Comparison of ENCODE assay signal across 24 cellular contexts in genomic region chr4:16218950-16219349, GRCh38.
"Had no signal": no experiment of that assay in that cellular context is flagged by ENCODE, and none has a peak within 500 bp of the region (broad histone marks: within the 10 kb centered on the region; RNA-seq: fewer than 3 reads in every experiment).

No MANE protein-coding gene starts in this region.

- H3K9me3 ChIP-seq: mucosa of descending colon, prostate gland, right atrium auricular region, sigmoid colon, stomach, thyroid gland had no signal

- H3K27me3 Mint-ChIP-seq: naive B cell; natural killer cell treated with Interleukin-12 subunit alpha and Interleukin-12 subunit beta and Interleukin-15 and Interleukin-18, amount 100 ng/mL, for 72 hours; type B pancreatic cell had no signal

- H3K36me3 ChIP-seq: prostate gland, right atrium auricular region, sigmoid colon, thyroid gland had no signal

- H3K9me3 Mint-ChIP-seq: immature natural killer cell; mesothelial cell of epicardium; naive B cell; natural killer cell treated with Interleukin-12 subunit alpha and Interleukin-12 subunit beta and Interleukin-15 and Interleukin-18, amount 100 ng/mL, for 72 hours; neural crest cell; stimulated activated effector memory CD8-positive, alpha-beta T cell treated with anti-CD3 and anti-CD28 coated beads, Interleukin-12 subunit alpha, Interleukin-12 subunit beta, amount 100 ng/mL, for 72 hours; type B pancreatic cell had no signal

- H3K4me1 ChIP-seq: prostate gland had no signal

- DNase-seq: cortex of kidney; dorsolateral prefrontal cortex; effector CD4-positive, alpha-beta T cell; hypothalamus; immature natural killer cell; mesenchymal stem cell; mucosa of descending colon; naive B cell; sigmoid colon; stimulated activated CD4-positive, alpha-beta T cell treated with anti-CD3 and anti-CD28 coated beads, Interleukin-2, amount 100 ng/mL, for 24 hours; stimulated activated CD4-positive, alpha-beta T cell treated with anti-CD3 and anti-CD28 coated beads, Interleukin-4, amount 100 ng/mL, for 24 hours; stimulated activated naive CD4-positive, alpha-beta T cell treated with Interleukin-2 at 50 U/mL for 16 hours; stomach; thyroid gland had no signal

- H3K27ac ChIP-seq: dorsolateral prefrontal cortex, prostate gland, right atrium auricular region, sigmoid colon, stomach, thyroid gland had no signal

- FAIRE-seq: keratinocyte, urothelium cell line had no signal

- H3K27ac Mint-ChIP-seq: immature natural killer cell; mesothelial cell of epicardium; natural killer cell treated with Interleukin-12 subunit alpha and Interleukin-12 subunit beta and Interleukin-15 and Interleukin-18, amount 100 ng/mL, for 72 hours; stimulated activated effector memory CD8-positive, alpha-beta T cell treated with anti-CD3 and anti-CD28 coated beads, Interleukin-12 subunit alpha, Interleukin-12 subunit beta, amount 100 ng/mL, for 72 hours; type B pancreatic cell had no signal

- H3K4me3 ChIP-seq: dorsolateral prefrontal cortex, lung, mucosa of descending colon, prostate gland, right atrium auricular region, sigmoid colon, stomach, thyroid gland had no signal

- H3K36me3 Mint-ChIP-seq: immature natural killer cell; natural killer cell treated with Interleukin-12 subunit alpha and Interleukin-12 subunit beta and Interleukin-15 and Interleukin-18, amount 100 ng/mL, for 72 hours had no signal

- H3K27me3 ChIP-seq: dorsolateral prefrontal cortex, right atrium auricular region, stomach, thyroid gland had no signal

- ATAC-seq: mucosa of descending colon; natural killer cell treated with Interleukin-12 subunit alpha and Interleukin-12 subunit beta and Interleukin-15 and Interleukin-18, amount 100 ng/mL, for 72 hours; stimulated activated effector memory CD8-positive, alpha-beta T cell treated with anti-CD3 and anti-CD28 coated beads, Interleukin-12 subunit alpha, Interleukin-12 subunit beta, amount 100 ng/mL, for 72 hours had no signal

- H3K4me3 Mint-ChIP-seq: immature natural killer cell; mesothelial cell of epicardium; naive B cell; natural killer cell treated with Interleukin-12 subunit alpha and Interleukin-12 subunit beta and Interleukin-15 and Interleukin-18, amount 100 ng/mL, for 72 hours; neural crest cell; stimulated activated effector memory CD8-positive, alpha-beta T cell treated with anti-CD3 and anti-CD28 coated beads, Interleukin-12 subunit alpha, Interleukin-12 subunit beta, amount 100 ng/mL, for 72 hours; type B pancreatic cell had no signal
